ENCODE assay signal across 14 cellular contexts in the genomic region with DNA sequence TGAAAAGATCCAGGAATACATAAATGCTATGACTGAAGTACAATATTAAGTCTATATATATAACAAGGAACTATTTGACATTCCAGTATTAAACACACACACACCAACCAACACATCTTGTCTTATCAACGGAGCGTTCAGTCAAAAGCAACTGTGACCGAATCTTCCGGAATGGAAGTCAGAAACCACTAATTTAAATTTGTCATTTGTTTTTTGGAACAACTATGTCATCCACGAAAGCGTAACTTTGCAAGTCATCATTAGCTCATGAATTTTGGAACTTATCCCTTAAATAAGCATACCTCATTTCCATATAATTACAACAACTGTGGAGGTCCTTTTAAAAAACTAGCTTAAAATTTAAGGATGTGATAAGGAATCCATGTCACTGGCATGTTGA. TPM values are rescaled to one million over a fixed set of nuclear protein-coding genes. Genes with fewer than 3 reads are reported as not detected.
"Had no signal": no experiment of that assay in that cellular context is flagged by ENCODE, and none has a peak within 500 bp of the region (broad histone marks: within the 10 kb centered on the region; RNA-seq: fewer than 3 reads in every experiment).

No MANE protein-coding gene starts in this region.

- H3K27ac ChIP-seq: epithelial cell of prostate, pancreas, testis had no signal

- H3K4me3 ChIP-seq: pancreas, testis had no signal

- H3K9me3 ChIP-seq: pancreas, testis had no signal

- H3K4me1 ChIP-seq: pancreas had no signal

- H3K36me3 ChIP-seq: pancreas had no signal

- H3K27me3 ChIP-seq: testis had no signal

- ATAC-seq: activated T-cell treated with anti-CD3 and anti-CD28 coated beads, Interleukin-2, amount 50 U/mL, for 4 hours; effector memory CD8-positive, alpha-beta T cell; pancreas had no signal

- DNase-seq: activated CD4-positive, alpha-beta T cell treated with anti-CD3 and anti-CD28 coated beads, Interleukin-2, amount 50 U/mL, for 48 hours; activated CD4-positive, CD25-positive, alpha-beta regulatory T cell treated with anti-CD3 and anti-CD28 coated beads, Interleukin-2, amount 50 U/mL, for 72 hours; activated gamma-delta T cell; activated naive CD8-positive, alpha-beta T cell treated with anti-CD3 and anti-CD28 coated beads, Interleukin-2, amount 10 ng/mL, durations not matched to agents 7 days and 5 days; activated T-cell treated with anti-CD3 and anti-CD28 coated beads, Interleukin-2, amount 50 U/mL, for 4 hours; effector memory CD8-positive, alpha-beta T cell; hippocampal formation; pancreas; stimulated activated CD4-positive, alpha-beta T cell treated with anti-CD3 and anti-CD28 coated beads, Interleukin-15, amount 100 ng/mL, for 24 hours; stimulated activated CD4-positive, alpha-beta T cell treated with anti-CD3 and anti-CD28 coated beads, Interleukin-4, amount 100 ng/mL, for 24 hours; testis had no signal

RNA-seq across cellular contexts. Expression of a gene that starts 5.0 kb away (rescaled TPM):
- total RNA-seq: activated naive CD8-positive, alpha-beta T cell treated with anti-CD3 and anti-CD28 coated beads, Interleukin-2, amount 10 ng/mL, durations not matched to agents 7 days and 5 days; activated T-cell treated with anti-CD3 and anti-CD28 coated beads, Interleukin-2, amount 50 U/mL, for 4 hours; kidney epithelial cell; T-helper 2 cell treated with Interferon-gamma antibody and Interleukin-4, amounts not matched to agents 100 ng/mL and 5 ng/mL, for 36 hours had no signal
